26 cellular contexts compared by ENCODE assay signal in genomic region chr9:80485420-80485819, GRCh38.
"Had no signal": no experiment of that assay in that cellular context is flagged by ENCODE, and none has a peak within 500 bp of the region (broad histone marks: within the 10 kb centered on the region; RNA-seq: fewer than 3 reads in every experiment).

No MANE protein-coding gene starts in this region.

- H3K4me3 ChIP-seq: breast epithelium, coronary artery, hepatocyte, left lung, pancreas, psoas muscle, skin epidermis, stomach, suprapubic skin, tibial nerve had no signal

- H2AFZ ChIP-seq: hepatocyte had no signal

- H3K4me1 Mint-ChIP-seq: activated naive CD8-positive, alpha-beta T cell treated with anti-CD3 and anti-CD28 coated beads for 36 hours; immature natural killer cell; stimulated activated memory B cell treated with anti-CD40 and anti-IgM and Interleukin-4, amounts not matched to agents 10 μg/mL and 1 μg/mL and 100 μg/mL, for 72 hours had no signal

- H3K27me3 ChIP-seq: breast epithelium, hepatocyte, left lung, neutrophil, pancreas, stomach, suprapubic skin, tibial nerve had no signal

- H3K27me3 Mint-ChIP-seq: activated naive CD8-positive, alpha-beta T cell treated with anti-CD3 and anti-CD28 coated beads for 36 hours; natural killer cell treated with Interleukin-12 subunit alpha and Interleukin-12 subunit beta and Interleukin-15 and Interleukin-18, amount 100 ng/mL, for 72 hours; stimulated activated memory B cell treated with anti-CD40 and anti-IgM and Interleukin-4, amounts not matched to agents 10 μg/mL and 1 μg/mL and 100 μg/mL, for 72 hours had no signal

- ATAC-seq: activated T-cell treated with anti-CD3 and anti-CD28 coated beads, Interleukin-2, amount 50 U/mL, for 4 hours; left lung; natural killer cell treated with Interleukin-12 subunit alpha and Interleukin-12 subunit beta and Interleukin-15 and Interleukin-18, amount 100 ng/mL, for 72 hours; pancreas; psoas muscle; right cardiac atrium; stimulated activated memory B cell treated with anti-CD40 and anti-IgM and Interleukin-4, amounts not matched to agents 10 μg/mL and 1 μg/mL and 100 μg/mL, for 72 hours; WTC11 had no signal

- DNase-seq: activated CD4-positive, alpha-beta T cell treated with anti-CD3 and anti-CD28 coated beads, Interleukin-2, amount 50 U/mL, for 48 hours; activated CD8-positive, alpha-beta memory T cell treated with anti-CD3 and anti-CD28 coated beads, Interleukin-2, amount 50 U/mL, for 48 hours; activated naive CD4-positive, alpha-beta T cell; activated naive CD8-positive, alpha-beta T cell treated with anti-CD3 and anti-CD28 coated beads for 36 hours; activated T-cell treated with anti-CD3 and anti-CD28 coated beads, Interleukin-2, amount 50 U/mL, for 4 hours; immature natural killer cell; kidney glomerular epithelial cell; left lung; pancreas; psoas muscle; right cardiac atrium; stimulated activated CD4-positive, alpha-beta T cell treated with anti-CD3 and anti-CD28 coated beads, Interleukin-2, amount 100 ng/mL, for 24 hours; stomach; T1000 had no signal

- H3K27ac Mint-ChIP-seq: activated naive CD8-positive, alpha-beta T cell treated with anti-CD3 and anti-CD28 coated beads for 36 hours; activated T-helper 2 cell treated with anti-CD3 and anti-CD28 coated beads, Interferon-gamma antibody, Interleukin-2, Interleukin-4, amounts not matched to agents 10 μg/mL and 5 μg/mL and 100 μg/mL, durations not matched to agents 14 hours and 24 hours and 36 hours; immature natural killer cell; natural killer cell treated with Interleukin-12 subunit alpha and Interleukin-12 subunit beta and Interleukin-15 and Interleukin-18, amount 100 ng/mL, for 72 hours; stimulated activated memory B cell treated with anti-CD40 and anti-IgM and Interleukin-4, amounts not matched to agents 10 μg/mL and 1 μg/mL and 100 μg/mL, for 72 hours; T-helper 1 cell treated with Interleukin-12 subunit alpha and Interleukin-12 subunit beta and Interleukin-4 antibody, amounts not matched to agents 30 μg/mL and 1 μg/mL, for 36 hours; WTC11 had no signal

- H3K4me2 ChIP-seq: hepatocyte had no signal

- H3K4me3 Mint-ChIP-seq: activated naive CD8-positive, alpha-beta T cell treated with anti-CD3 and anti-CD28 coated beads for 36 hours; activated T-cell treated with anti-CD3 and anti-CD28 coated beads, Interleukin-2, amount 50 U/mL, for 4 hours; immature natural killer cell; natural killer cell treated with Interleukin-12 subunit alpha and Interleukin-12 subunit beta and Interleukin-15 and Interleukin-18, amount 100 ng/mL, for 72 hours; stimulated activated memory B cell treated with anti-CD40 and anti-IgM and Interleukin-4, amounts not matched to agents 10 μg/mL and 1 μg/mL and 100 μg/mL, for 72 hours; T-helper 1 cell treated with Interleukin-12 subunit alpha and Interleukin-12 subunit beta and Interleukin-4 antibody, amounts not matched to agents 30 μg/mL and 1 μg/mL, for 36 hours; WTC11 had no signal

- H3K4me1 ChIP-seq: breast epithelium, left lung, pancreas, psoas muscle, stomach, suprapubic skin, tibial nerve had no signal

- H3K79me2 ChIP-seq: hepatocyte had no signal

- H3K36me3 ChIP-seq: breast epithelium, left lung, neutrophil, pancreas, stomach, suprapubic skin, tibial nerve had no signal

- H3K36me3 Mint-ChIP-seq: activated naive CD8-positive, alpha-beta T cell treated with anti-CD3 and anti-CD28 coated beads for 36 hours; immature natural killer cell had no signal

- H3K9me3 ChIP-seq: neutrophil, pancreas had no signal

- H3K27ac ChIP-seq: breast epithelium, coronary artery, hepatocyte, left lung, neutrophil, pancreas, psoas muscle, skin epidermis, stomach, suprapubic skin, tibial nerve had no signal
